In genomic region chr2:96414161-96414713, GRCh38 we compare ENCODE assay signal across 14 cellular contexts.
"Had no signal": no experiment of that assay in that cellular context is flagged by ENCODE, and none has a peak within 500 bp of the region (broad histone marks: within the 10 kb centered on the region; RNA-seq: fewer than 3 reads in every experiment).

No MANE protein-coding gene starts in this region.

- H3K4me3 ChIP-seq: uterus had no signal

- H3K9me3 ChIP-seq: ascending aorta, uterus had no signal

- H3K27me3 ChIP-seq: ascending aorta, tibial nerve, uterus had no signal

- H3K36me3 ChIP-seq: ascending aorta, tibial nerve, uterus had no signal

- H3K27ac ChIP-seq: uterus had no signal

- H3K4me1 ChIP-seq: uterus had no signal

- DNase-seq: activated CD4-positive, alpha-beta T cell treated with anti-CD3 and anti-CD28 coated beads, Interleukin-2, amount 50 U/mL, for 48 hours; activated naive CD4-positive, alpha-beta T cell treated with anti-CD3 and anti-CD28 coated beads for 36 hours; dermis blood vessel endothelial cell; head of caudate nucleus; immature natural killer cell; mesendoderm; nucleus accumbens; posterior cingulate gyrus; retina; stimulated activated CD4-positive, alpha-beta T cell treated with anti-CD3 and anti-CD28 coated beads, Interleukin-2, amount 100 ng/mL, for 48 hours; stimulated activated naive B cell treated with anti-CD40 and anti-IgM and Interleukin-4, amounts not matched to agents 10 μg/mL and 1 μg/mL and 100 μg/mL, for 72 hours; uterus had no signal
